22 cellular contexts compared by ENCODE assay signal in genomic region chr3:67715911-67716310, GRCh38.
DNase-seq lines count a peak whose midpoint lies in the region; ATAC-seq, FAIRE-seq and TF ChIP-seq lines count a peak whose summit lies in the region.
"Had no signal": no experiment of that assay in that cellular context is flagged by ENCODE, and none has a peak within 500 bp of the region (broad histone marks: within the 10 kb centered on the region; RNA-seq: fewer than 3 reads in every experiment).

No MANE protein-coding gene starts in this region.

- ATAC-seq in IMR-90 (ENCODE audit: low read depth) (no peak), GM18867 (IDR thresholded peaks at IDR 0.05; ENCODE audit: unreplicated experiment) (no peak), WTC11 (no peak)
- ATAC-seq: K562 had no signal

- no peak overlapping the region for H3K56ac ChIP-seq in IMR-90 (ENCODE audit: extremely low read depth, insufficient read depth, low read length)

- no peak for TF ChIP-seq RAD21 in IMR-90 (IDR thresholded peaks at IDR 0.05; ENCODE audit: low read length)

- no peak overlapping the region for H2BK15ac ChIP-seq in IMR-90 (ENCODE audit: low read depth, low read length)

- H2AK9ac ChIP-seq in IMR-90 (replicated peaks; ENCODE audit: low read depth, low read length, poor library complexity): no peak overlapping the region

- H3K27me3 ChIP-seq in IMR-90 (ENCODE audit: control insufficient read depth, insufficient read depth, low read length) (no peaks in the 10 kb centered on the region), astrocyte (ENCODE audit: insufficient read depth, low read length) (no peaks in the 10 kb centered on the region)
- H3K27me3 ChIP-seq: BE2C had no signal

- H3K4me3 Mint-ChIP-seq in astrocyte (ENCODE audit: unreplicated experiment): no peak overlapping the region
- no peak overlapping the region for H3K4me3 Mint-ChIP-seq in WTC11
- H3K4me3 Mint-ChIP-seq: CD4-positive, CD25-positive, alpha-beta regulatory T cell; CD8-positive, alpha-beta memory T cell; H9 had no signal

- no peak overlapping the region for H3K4me3 ChIP-seq in IMR-90 (ENCODE audit: insufficient read depth, low read depth, low read length)
- no peak overlapping the region for H3K4me3 ChIP-seq in astrocyte (ENCODE audit: insufficient read depth, low read depth, low read length)
- H3K4me3 ChIP-seq: K562 had no signal

- H3K4me1 Mint-ChIP-seq in astrocyte (ENCODE audit: low read depth, unreplicated experiment) (peaks cover 3% of the 10 kb centered on the region), WTC11 (peaks cover 22% of the 10 kb centered on the region)
- H3K4me1 Mint-ChIP-seq: CD8-positive, alpha-beta memory T cell had no signal

- no peak overlapping the region for H3K14ac ChIP-seq in IMR-90 (replicated peaks; ENCODE audit: low read depth, low read length)

- no peaks in the 10 kb centered on the region for H3K36me3 Mint-ChIP-seq in astrocyte (ENCODE audit: low read depth, unreplicated experiment)
- 0 out of 2 replicates have a peak, but pooled peaks cover 2% of the 10 kb centered on the region for H3K36me3 Mint-ChIP-seq in WTC11
- H3K36me3 Mint-ChIP-seq: CD4-positive, CD25-positive, alpha-beta regulatory T cell had no signal

- no peaks in the 10 kb centered on the region for H3K79me2 ChIP-seq in astrocyte (ENCODE audit: insufficient read depth, low read length)

- FAIRE-seq in astrocyte (lab: Jason Lieb, UNC): no peak
- FAIRE-seq: GM12892, GM18507, H1, K562 had no signal

- H4K5ac ChIP-seq in IMR-90 (ENCODE audit: low read depth, low read length): no peak overlapping the region

- H2AK5ac ChIP-seq in IMR-90 (ENCODE audit: low read depth, low read length): no peak overlapping the region

- H3K9me1 ChIP-seq in IMR-90 (ENCODE audit: insufficient read depth, low read length): no peaks in the 10 kb centered on the region; the same call in 1 of the 2 replicates

- H3K36me3 ChIP-seq in IMR-90 (ENCODE audit: control insufficient read depth, insufficient read depth, low read length) (no peaks in the 10 kb centered on the region), astrocyte (ENCODE audit: insufficient read depth, low read length) (no peaks in the 10 kb centered on the region)
- H3K36me3 ChIP-seq: BE2C had no signal

- POLR2A ChIA-PET in IMR-90 (lab: Charles Lee; ENCODE audit: unreplicated experiment) (interaction anchor here (0.5 kb wide), 1 partner anchor 62 kb away, joined by 3 read pairs; the partner anchor contains the start of gene SUCLG2), WTC11 (lab: Charles Lee) (no interaction called here)

- H3K23ac ChIP-seq in IMR-90 (ENCODE audit: low read depth, low read length): no peak overlapping the region

- no peak overlapping the region for H2BK20ac ChIP-seq in IMR-90 (ENCODE audit: low read depth, low read length)

- 60% methylated on average over 2 of the region's 5 CpGs; no CpG with 5 or more reads in 1 of the 2 experiments for WGBS in IMR-90 (ENCODE audit: extremely low coverage in 2 of 2, insufficient read length in 1 of 2), 2 experiments

- H2AFZ ChIP-seq in IMR-90 (replicated peaks; ENCODE audit: low read length, poor library complexity) (no peak overlapping the region), astrocyte (ENCODE audit: low read depth, low read length) (no peak overlapping the region)

- intact Hi-C loops in IMR-90 (cut with micrococcal nuclease): no loop called here

- H3K9me3 ChIP-seq in IMR-90 (ENCODE audit: control insufficient read depth, insufficient read depth, low read length) (no peaks in the 10 kb centered on the region), astrocyte (ENCODE audit: insufficient read depth, low read depth, low read length) (no peaks in the 10 kb centered on the region)
- H3K9me3 ChIP-seq: BE2C had no signal

- H3K27me3 Mint-ChIP-seq in astrocyte (ENCODE audit: low read depth, unreplicated experiment) (no peaks in the 10 kb centered on the region), WTC11 (ENCODE audit: low read depth) (no peaks in the 10 kb centered on the region)
- H3K27me3 Mint-ChIP-seq: CD8-positive, alpha-beta memory T cell had no signal

- H3K9ac ChIP-seq in IMR-90 (ENCODE audit: low read depth, low read length) (no peak overlapping the region), astrocyte (ENCODE audit: low read length) (no peak overlapping the region)

- in situ Hi-C loops in IMR-90 (cut with MboI; ENCODE audit: low sequenced_read_pairs): no loop called here

- H3K79me1 ChIP-seq in IMR-90 (ENCODE audit: low read depth in 1 of 2, low read length in 2 of 2): no peaks in the 10 kb centered on the region

- no peak overlapping the region for H3K27ac Mint-ChIP-seq in astrocyte (ENCODE audit: unreplicated experiment)
- no peak overlapping the region for H3K27ac Mint-ChIP-seq in WTC11
- H3K27ac Mint-ChIP-seq: CD4-positive, CD25-positive, alpha-beta regulatory T cell; CD8-positive, alpha-beta memory T cell; H9 had no signal

- H2BK120ac ChIP-seq in IMR-90 (ENCODE audit: low read depth, low read length): no peak overlapping the region

- no peaks in the 10 kb centered on the region for H3K9me3 Mint-ChIP-seq in astrocyte (ENCODE audit: unreplicated experiment)
- H3K9me3 Mint-ChIP-seq in WTC11: peaks cover 5% of the 10 kb centered on the region

- dilution Hi-C loops in IMR-90 (cut with HindIII; ENCODE audit: low sequenced_read_pairs, unreplicated experiment): no loop called here

- H3K4me1 ChIP-seq in IMR-90 (ENCODE audit: control insufficient read depth, insufficient read depth, low read length) (no peaks in the 10 kb centered on the region), astrocyte (ENCODE audit: insufficient read depth, low read length) (no peaks in the 10 kb centered on the region)
- H3K4me1 ChIP-seq: BE2C had no signal

- no peak overlapping the region for H3K18ac ChIP-seq in IMR-90 (ENCODE audit: low read depth, low read length)

- no peak overlapping the region for H3K4me2 ChIP-seq in IMR-90 (ENCODE audit: low read depth, low read length)
- no peak overlapping the region for H3K4me2 ChIP-seq in astrocyte (ENCODE audit: low read length)

- no TSS peak for BruUV-seq in IMR-90 (replicated peaks; lab: Mats Ljungman, UMichigan)

- no peak for TF ChIP-seq POLR2A in IMR-90 (IDR thresholded peaks at IDR 0.05; ENCODE audit: low read depth, low read length)

- no peak overlapping the region for H4K8ac ChIP-seq in IMR-90 (ENCODE audit: low read depth in 2 of 2, low read length in 2 of 2)

- CTCF ChIA-PET in IMR-90 (lab: Yijun Ruan, JAX) (no interaction called here), WTC11 (lab: Charles Lee) (no interaction called here)

- H4K20me1 ChIP-seq in IMR-90 (ENCODE audit: insufficient read depth, low read length): no peaks in the 10 kb centered on the region
- no peaks in the 10 kb centered on the region for H4K20me1 ChIP-seq in astrocyte (ENCODE audit: insufficient read depth, low read length)

- DNase-seq in Daoy (ENCODE audit: low read depth) (peak; percentile 4), IMR-90 (peak; percentile 11), astrocyte (ENCODE audit: low read depth) (peak; percentile 2), iris pigment epithelial cell (ENCODE audit: low read depth) (peak; percentile 55), GOT3 (lab: John Stamatoyannopoulos, UW) (no peak), WTC11 (ENCODE audit: low spot score) (no peak)
- DNase-seq: ACHN; BE2C; C1 segment of cervical spinal cord; CD4-positive, CD25-positive, alpha-beta regulatory T cell; CD8-positive, alpha-beta memory T cell; COR-L47; DMS 273 treated with DMSO at 0.1 percent for 48 hours; DMS53; GDM1; H9 had no signal

- no peak overlapping the region for H3K4ac ChIP-seq in IMR-90 (ENCODE audit: low read depth, low read length)

- TF ChIP-seq CTCF in IMR-90 (conservative IDR thresholded peaks at IDR 0.05; ENCODE audit: low read depth, low read length) (no peak), astrocyte (IDR thresholded peaks at IDR 0.05; ENCODE audit: insufficient read depth, low read depth, low read length) (no peak), WTC11 (IDR thresholded peaks at IDR 0.05) (no peak)

- no peak overlapping the region for H4K91ac ChIP-seq in IMR-90 (ENCODE audit: insufficient read depth, low read depth, low read length)

- H3K27ac ChIP-seq in IMR-90 (ENCODE audit: insufficient read depth, low read length): no peak overlapping the region
- H3K27ac ChIP-seq in astrocyte (ENCODE audit: low read depth, low read length): no peak overlapping the region
- H3K27ac ChIP-seq: HL-60 had no signal

- H2BK5ac ChIP-seq in IMR-90 (ENCODE audit: low read depth, low read length, poor library complexity, severe bottlenecking): no peak overlapping the region

TF ChIP-seq in IMR-90, 13 proteins besides CTCF, POLR2A, EP300 and RAD21:
- TF ChIP-seq NFE2L2 (IDR thresholded peaks at IDR 0.05; ENCODE audit: low read depth, low read length) (no peak), SMC3 (IDR thresholded peaks at IDR 0.05; ENCODE audit: low read depth, low read length) (no peak)
TF ChIP-seq in IMR-90: peak in this region for 0.

TF ChIP-seq in WTC11, 78 proteins besides CTCF, POLR2A, EP300 and RAD21:
- TF ChIP-seq FOXK1 (CRISPR knock-in tag; IDR thresholded peaks at IDR 0.05) (no peak), GABPB1 (CRISPR knock-in tag; IDR thresholded peaks at IDR 0.05) (no peak), STAT6 (CRISPR knock-in tag; conservative IDR thresholded peaks at IDR 0.05; ENCODE audit: low read depth) (no peak)

Comparison
In these comparisons a context has a peak if more than half of its experiments do, and no peak if none do; other contexts are left out.
1. DNase-seq: peak in Daoy (single experiment), IMR-90 (single experiment), astrocyte (single experiment) and iris pigment epithelial cell (single experiment); none in GOT3 (single experiment) and WTC11 (single experiment).